Comparison of ENCODE assay signal across 12 cellular contexts in the genomic region with DNA sequence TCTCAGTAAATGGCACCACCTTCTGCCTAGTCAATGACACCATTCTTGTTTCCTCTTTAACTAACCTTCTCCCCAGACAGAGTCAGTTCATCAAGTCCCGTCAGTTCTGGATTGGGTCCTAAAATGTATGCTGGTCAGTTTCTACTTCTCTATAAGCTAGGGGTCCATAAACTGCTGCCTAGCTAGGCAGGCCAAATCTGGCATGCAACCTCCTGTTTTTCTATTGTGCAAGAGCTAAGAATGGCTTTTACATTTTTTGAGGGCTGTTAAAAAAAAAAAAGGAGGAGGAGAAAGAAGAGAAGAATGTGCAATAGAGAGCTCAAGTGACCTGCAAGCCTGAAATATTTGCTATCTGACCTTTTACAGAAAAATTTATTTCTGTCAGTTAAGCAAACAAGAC. TPM values are rescaled to one million over a fixed set of nuclear protein-coding genes. Genes with fewer than 3 reads are reported as not detected.
DNase-seq lines count a peak whose midpoint lies in the region; ATAC-seq, FAIRE-seq and TF ChIP-seq lines count a peak whose summit lies in the region.
"Had no signal": no experiment of that assay in that cellular context is flagged by ENCODE, and none has a peak within 500 bp of the region (broad histone marks: within the 10 kb centered on the region; RNA-seq: fewer than 3 reads in every experiment).

No MANE protein-coding gene starts in this region.

- 9 to 17% methylated on average over 1 of the region's 1 CpG for WGBS in tibial nerve, 2 donors

- TF ChIP-seq POLR2A in tibial nerve (IDR thresholded peaks at IDR 0.05) (no peak), GM18505 (IDR thresholded peaks at IDR 0.05; ENCODE audit: borderline replicate concordance, extremely low read depth, insufficient read depth, insufficient read length) (no peak)

- peaks cover 0 to 4% (median 0%) of the 10 kb centered on the region in 5 experiments for H3K9me3 Mint-ChIP-seq in brain
- no peaks in the 10 kb centered on the region for H3K9me3 Mint-ChIP-seq in activated CD8-positive, alpha-beta T cell treated with anti-CD3 and anti-CD28 coated beads for 36 hours

- no peaks in the 10 kb centered on the region for H3K36me3 Mint-ChIP-seq in brain
- H3K36me3 Mint-ChIP-seq in activated CD8-positive, alpha-beta T cell treated with anti-CD3 and anti-CD28 coated beads for 36 hours (ENCODE audit: low read depth), result no peaks in the 10 kb centered on the region

- peak overlapping the region in 3 of 5 experiments; percentile 42 to 78 (median 51) for H3K27ac Mint-ChIP-seq in brain
- no peak overlapping the region for H3K27ac Mint-ChIP-seq in activated CD8-positive, alpha-beta T cell treated with anti-CD3 and anti-CD28 coated beads for 36 hours

- intact Hi-C loops in kidney (cut with DNase I), result no loop called here
- intact Hi-C loops in activated CD8-positive, alpha-beta T cell treated with anti-CD3 and anti-CD28 coated beads for 36 hours (cut with micrococcal nuclease), result no loop called here

- CTCF ChIA-PET in activated CD8-positive, alpha-beta T cell treated with anti-CD3 and anti-CD28 coated beads for 36 hours (lab: Charles Lee), result interaction anchor here (0.9 kb wide), 1 partner anchor 26 kb away, joined by 3 read pairs; no protein-coding TSS in a partner anchor

- H3K4me1 ChIP-seq in kidney (ENCODE audit: control insufficient read depth in 1 of 2, insufficient read depth in 1 of 2, low read depth in 1 of 2, low read length in 2 of 2) (peaks cover 0 to 3% of the 10 kb centered on the region in 2 donors), tibial nerve (peaks cover 0 to 48% (median 32%) of the 10 kb centered on the region in 4 donors)

- H3K4me1 Mint-ChIP-seq in brain, result peaks cover 9% of the 10 kb centered on the region
- H3K4me1 Mint-ChIP-seq in activated CD8-positive, alpha-beta T cell treated with anti-CD3 and anti-CD28 coated beads for 36 hours (ENCODE audit: low read depth), result peaks cover 5% of the 10 kb centered on the region

- DNase-seq in HT1080 (ENCODE audit: low read depth) (peak; percentile 32), kidney (no peak), tibial nerve (ENCODE audit: low spot score in 2 of 2) (peak in 1 of 2 donors; percentile 48), NCI-H2196 (lab: John Stamatoyannopoulos, UW; ENCODE audit: unreplicated experiment) (no peak)
- DNase-seq in activated CD8-positive, alpha-beta T cell treated with anti-CD3 and anti-CD28 coated beads for 36 hours, result no peak
- DNase-seq: activated CD8-positive, alpha-beta memory T cell treated with anti-CD3 and anti-CD28 coated beads, Interleukin-2, amount 50 U/mL, for 4 hours; midbrain; NCI-H2029 treated with DMSO at 0.1 percent for 48 hours; stimulated activated CD4-positive, alpha-beta T cell treated with anti-CD3 and anti-CD28 coated beads, Interleukin-4, amount 100 ng/mL, for 1 hour had no signal

- H3K27me3 Mint-ChIP-seq in brain, result peaks cover 39% of the 10 kb centered on the region
- peaks cover 5% of the 10 kb centered on the region for H3K27me3 Mint-ChIP-seq in activated CD8-positive, alpha-beta T cell treated with anti-CD3 and anti-CD28 coated beads for 36 hours

- H3K9ac ChIP-seq in kidney (ENCODE audit: low read length in 2 of 2), result no peak overlapping the region

- POLR2A ChIA-PET in activated CD8-positive, alpha-beta T cell treated with anti-CD3 and anti-CD28 coated beads for 36 hours (lab: Charles Lee), result interaction anchor here (0.9 kb wide), 1 partner anchor 23 kb away, joined by 3 read pairs; no protein-coding TSS in a partner anchor

- H3K9me3 ChIP-seq in kidney (ENCODE audit: control insufficient read depth in 1 of 2, low read length in 2 of 2) (no peaks in the 10 kb centered on the region), tibial nerve (no peaks in the 10 kb centered on the region)

- ATAC-seq in GM21717 (IDR thresholded peaks at IDR 0.05; ENCODE audit: unreplicated experiment) (no peak), GM18505 (IDR thresholded peaks at IDR 0.05; ENCODE audit: unreplicated experiment) (no peak)
- ATAC-seq in activated CD8-positive, alpha-beta T cell treated with anti-CD3 and anti-CD28 coated beads for 36 hours, result no peak

- no peak for FAIRE-seq in kidney (lab: Jason Lieb, UNC)

- no peaks in the 10 kb centered on the region for H3K36me3 ChIP-seq in kidney (ENCODE audit: control insufficient read depth in 1 of 2, insufficient read depth in 2 of 2, low read length in 2 of 2)
- H3K36me3 ChIP-seq in tibial nerve, result no peaks in the 10 kb centered on the region

- H3K4me3 ChIP-seq in kidney (ENCODE audit: low read length in 2 of 2), result no peak overlapping the region
- no peak overlapping the region for H3K4me3 ChIP-seq in tibial nerve

- TF ChIP-seq CTCF in brain (conservative IDR thresholded peaks at IDR 0.05) (no peak), kidney (IDR thresholded peaks at IDR 0.05; ENCODE audit: borderline replicate concordance, extremely low read depth, insufficient read depth) (no peak), tibial nerve (IDR thresholded peaks at IDR 0.05) (no peak)
- no peak for TF ChIP-seq CTCF in activated CD8-positive, alpha-beta T cell treated with anti-CD3 and anti-CD28 coated beads for 36 hours (IDR thresholded peaks at IDR 0.05)

- peak overlapping the region; percentile 1 to 49 for H3K27ac ChIP-seq in kidney (ENCODE audit: low read depth in 2 of 2, low read length in 2 of 2)
- H3K27ac ChIP-seq in tibial nerve, result peak overlapping the region; percentile 29 to 91 (median 70)

- H3K4me3 Mint-ChIP-seq in brain, result peak overlapping the region in 1 of 5 experiments; percentile 2
- H3K4me3 Mint-ChIP-seq in activated CD8-positive, alpha-beta T cell treated with anti-CD3 and anti-CD28 coated beads for 36 hours, result no peak overlapping the region

- H3K27me3 ChIP-seq in tibial nerve, result no peaks in the 10 kb centered on the region

- peak; percentile 67 to 85 for TF ChIP-seq EP300 in tibial nerve (IDR thresholded peaks at IDR 0.05)

RNA-seq across cellular contexts. Expression of a gene that starts 6.4 kb away (rescaled TPM):
- total RNA-seq in HT1080 (2014; rRNA removed; shearing (Covaris generic)), result 180 and 239 TPM in 2 replicates
- polyA plus RNA-seq in HT1080 (2015; cell fraction: cytosol; rRNA removed), result 189 and 251 TPM in 2 replicates
- 271 TPM in 2 replicates for polyA plus RNA-seq in HT1080 (2015; cell fraction: nucleus; rRNA removed)
- 227 TPM for polyA plus RNA-seq in brain (ENCODE audit: insufficient read depth, low read depth, low replicate concordance)
- total RNA-seq in kidney, result 401 TPM
- polyA plus RNA-seq in kidney (ENCODE audit: insufficient read depth, low read depth, low replicate concordance), result 222 TPM
- 100 to 1,000 TPM; 262 to 296 (median 280) TPM for total RNA-seq in tibial nerve
- total RNA-seq in activated CD8-positive, alpha-beta T cell treated with anti-CD3 and anti-CD28 coated beads for 36 hours, result 100 to 1,000 TPM; 173 to 179 TPM

RNA-seq across cellular contexts. Expression of a gene that starts 56.0 kb away (rescaled TPM):
- total RNA-seq in HT1080 (2014; rRNA removed; shearing (Covaris generic)), result 19.5 and 22.0 TPM in 2 replicates
- 16.4 and 19.2 TPM in 2 replicates for polyA plus RNA-seq in HT1080 (2015; cell fraction: cytosol; rRNA removed)
- 63.8 and 68.9 TPM in 2 replicates for polyA plus RNA-seq in HT1080 (2015; cell fraction: nucleus; rRNA removed)
- polyA plus RNA-seq in brain (ENCODE audit: insufficient read depth, low read depth, low replicate concordance) (37.7 TPM), kidney (ENCODE audit: insufficient read depth, low read depth, low replicate concordance) (25.4 TPM)
- total RNA-seq in kidney (81.5 TPM), tibial nerve (100 to 1,000 TPM in 2 of 4 donors, 10 to 100 TPM in 2; 76.1 to 109 (median 94.4) TPM)
- total RNA-seq in activated CD8-positive, alpha-beta T cell treated with anti-CD3 and anti-CD28 coated beads for 36 hours, result 10 to 100 TPM; 54.9 to 59.5 TPM
